In genomic region chr11:34243620-34244493, GRCh38 we compare ENCODE assay signal across 8 cellular contexts.
A peak's percentile ranks its signal among the peaks of the same experiment; 100 is the strongest.
DNase-seq lines count a peak whose midpoint lies in the region; ATAC-seq and TF ChIP-seq lines count a peak whose summit lies in the region.

No MANE protein-coding gene starts in this region.

- intact Hi-C loops in Calu3 (cut with micrococcal nuclease; ENCODE audit: unreplicated experiment), result no loop called here

- H3K9me3 ChIP-seq in right atrium auricular region (no peaks in the 10 kb centered on the region), upper lobe of left lung (no peaks in the 10 kb centered on the region)

- H3K36me3 Mint-ChIP-seq in Calu3 (ENCODE audit: insufficient read depth, unreplicated experiment), result peaks cover 7% of the 10 kb centered on the region
- H3K36me3 Mint-ChIP-seq in WTC11, result no peaks in the 10 kb centered on the region
- H3K36me3 Mint-ChIP-seq in T-cell, result no peaks in the 10 kb centered on the region
- peaks cover 6% of the 10 kb centered on the region for H3K36me3 Mint-ChIP-seq in effector memory CD8-positive, alpha-beta T cell (ENCODE audit: insufficient read depth)

- 58 to 61% methylated on average over 6 to 7 of the region's 7 CpGs for WGBS in upper lobe of left lung, 2 donors

- H3K4me3 Mint-ChIP-seq in Calu3 (ENCODE audit: low read depth, unreplicated experiment), result no peak overlapping the region
- H3K4me3 Mint-ChIP-seq in WTC11, result no peak overlapping the region
- H3K4me3 Mint-ChIP-seq in T-cell, result no peak overlapping the region
- H3K4me3 Mint-ChIP-seq in effector memory CD8-positive, alpha-beta T cell, result no peak overlapping the region

- CTCF ChIA-PET in Calu3 (lab: Charles Lee), result interaction anchor here (0.5 to 1.6 kb wide), 7 partner anchors 9 to 151 kb away, joined by 3 to 6 read pairs (median 4); no protein-coding TSS in a partner anchor
- CTCF ChIA-PET in WTC11 (lab: Charles Lee), result interaction anchor here (3.0 kb wide), 1 partner anchor 70 kb away, joined by 12 read pairs; no protein-coding TSS in a partner anchor
- CTCF ChIA-PET in T-cell (lab: Charles Lee), result interaction anchor here in 1 of 2 donors (0.7 kb wide), 1 partner anchor 237 kb away, joined by 3 read pairs; no protein-coding TSS in a partner anchor

- H3K9me3 Mint-ChIP-seq in Calu3 (ENCODE audit: low read depth, unreplicated experiment), result no peaks in the 10 kb centered on the region
- no peaks in the 10 kb centered on the region for H3K9me3 Mint-ChIP-seq in WTC11
- H3K9me3 Mint-ChIP-seq in T-cell, result no peaks in the 10 kb centered on the region
- H3K9me3 Mint-ChIP-seq in effector memory CD8-positive, alpha-beta T cell, result no peaks in the 10 kb centered on the region

- H3K27ac ChIP-seq in right atrium auricular region (peak overlapping the region; percentile 51 to 68), upper lobe of left lung (peak overlapping the region in 3 of 4 donors; percentile 40 to 50 (median 44))

- DNase-seq in Calu3 (peak; percentile 81), WTC11 (ENCODE audit: low spot score) (no peak), right atrium auricular region (ENCODE audit: low spot score) (no peak), upper lobe of left lung (peak in 1 of 2 donors; percentile 78), T-cell (no peak)
- DNase-seq in effector memory CD8-positive, alpha-beta T cell, result no peak

- TF ChIP-seq POLR2A in upper lobe of left lung (IDR thresholded peaks at IDR 0.05), result no peak

- peaks cover 38% of the 10 kb centered on the region for H3K4me1 Mint-ChIP-seq in Calu3 (ENCODE audit: low read depth, unreplicated experiment)
- peaks cover 30% of the 10 kb centered on the region for H3K4me1 Mint-ChIP-seq in WTC11
- peaks cover 27 to 33% (median 30%) of the 10 kb centered on the region in 3 donors for H3K4me1 Mint-ChIP-seq in T-cell
- peaks cover 27 to 28% of the 10 kb centered on the region in 2 donors for H3K4me1 Mint-ChIP-seq in effector memory CD8-positive, alpha-beta T cell (ENCODE audit: low read depth in 2 of 2)

- H3K27me3 ChIP-seq in right atrium auricular region, result no peaks in the 10 kb centered on the region
- H3K27me3 ChIP-seq in upper lobe of left lung, result no peaks in the 10 kb centered on the region

- H3K36me3 ChIP-seq in right atrium auricular region (no peaks in the 10 kb centered on the region), upper lobe of left lung (no peaks in the 10 kb centered on the region)

- peaks cover 0 to 42% of the 10 kb centered on the region in 2 donors for H3K4me1 ChIP-seq in right atrium auricular region
- peaks cover 5 to 19% (median 12%) of the 10 kb centered on the region in 4 donors for H3K4me1 ChIP-seq in upper lobe of left lung

- TF ChIP-seq EP300 in upper lobe of left lung (IDR thresholded peaks at IDR 0.05), result no peak

- POLR2A ChIA-PET in WTC11 (lab: Charles Lee) (no interaction called here), T-cell (lab: Charles Lee) (interaction anchor here in 1 of 2 donors (0.6 kb wide), 1 partner anchor 16 kb away, joined by 3 read pairs; no protein-coding TSS in a partner anchor)

- no TSS peak for BruUV-seq in Calu3 (replicated peaks; lab: Mats Ljungman, UMichigan)

- peak overlapping the region; percentile 36 for H3K27ac Mint-ChIP-seq in Calu3 (ENCODE audit: unreplicated experiment)
- no peak overlapping the region for H3K27ac Mint-ChIP-seq in WTC11
- no peak overlapping the region for H3K27ac Mint-ChIP-seq in T-cell
- no peak overlapping the region for H3K27ac Mint-ChIP-seq in effector memory CD8-positive, alpha-beta T cell

- TF ChIP-seq CTCF in Calu3 (IDR thresholded peaks at IDR 0.05; ENCODE audit: unreplicated experiment) (no peak), WTC11 (IDR thresholded peaks at IDR 0.05) (no peak), right atrium auricular region (IDR thresholded peaks at IDR 0.05) (no peak), upper lobe of left lung (IDR thresholded peaks at IDR 0.05) (no peak)

- no peaks in the 10 kb centered on the region for H3K27me3 Mint-ChIP-seq in Calu3 (ENCODE audit: unreplicated experiment)
- H3K27me3 Mint-ChIP-seq in WTC11 (ENCODE audit: low read depth), result no peaks in the 10 kb centered on the region
- H3K27me3 Mint-ChIP-seq in T-cell, result no peaks in the 10 kb centered on the region
- no peaks in the 10 kb centered on the region for H3K27me3 Mint-ChIP-seq in effector memory CD8-positive, alpha-beta T cell

- H3K4me3 ChIP-seq in right atrium auricular region, result no peak overlapping the region
- H3K4me3 ChIP-seq in upper lobe of left lung, result no peak overlapping the region

- ATAC-seq in GM19397 (IDR thresholded peaks at IDR 0.05; ENCODE audit: unreplicated experiment) (peak; percentile 56), HG03280 (IDR thresholded peaks at IDR 0.05; ENCODE audit: unreplicated experiment) (peak; percentile 83), WTC11 (peak; percentile 24; the same call in 1 of the 2 replicates), upper lobe of left lung (ENCODE audit: low FRiP score in 2 of 2) (peak; percentile 84 to 85), T-cell (replicated peaks in 1 of 4) (no peak)
- ATAC-seq in effector memory CD8-positive, alpha-beta T cell (replicated peaks), result no peak

TF ChIP-seq in WTC11, 78 proteins besides CTCF, POLR2A, EP300 and RAD21:
- no peak for TF ChIP-seq PREB (CRISPR knock-in tag; IDR thresholded peaks at IDR 0.05; ENCODE audit: borderline replicate concordance)
- no peak for TF ChIP-seq ZNF416 (CRISPR knock-in tag; IDR thresholded peaks at IDR 0.05)
- no peak for TF ChIP-seq ZMAT4 (CRISPR knock-in tag; IDR thresholded peaks at IDR 0.05)
- no peak for TF ChIP-seq E2F1 (CRISPR knock-in tag; IDR thresholded peaks at IDR 0.05)

Comparison
In these comparisons a context has a peak if more than half of its experiments do, and no peak if none do; other contexts are left out.
1. ATAC-seq: peak in GM19397 (single experiment), HG03280 (single experiment), WTC11 (single experiment) and upper lobe of left lung (2 of 2); none in T-cell (0 of 4) and effector memory CD8-positive, alpha-beta T cell (single experiment).